In genomic region chr2:204452464-204453023, GRCh38 we compare ENCODE assay signal across 8 cellular contexts.
DNase-seq lines count a peak whose midpoint lies in the region; ATAC-seq and TF ChIP-seq lines count a peak whose summit lies in the region.

No MANE protein-coding gene starts in this region.

- DNase-seq in EL: peak; percentile 99
- peak; percentile 20 for DNase-seq in NCI-H774 (lab: John Stamatoyannopoulos, UW)
- DNase-seq in fibroblast of lung (ENCODE audit: low read depth in 2 of 2): peak; percentile 96 to 99
- DNase-seq in osteoblast (ENCODE audit: insufficient read length, low spot score, missing footprints): peak; percentile 71
- no peak for DNase-seq in natural killer cell treated with Interleukin-12 subunit alpha and Interleukin-12 subunit beta and Interleukin-15 and Interleukin-18, amount 100 ng/mL, for 72 hours (ENCODE audit: low spot score)
- no peak for DNase-seq in CD14-positive monocyte (ENCODE audit: low spot score)
- DNase-seq in WERI-Rb-1: no peak

- H3K4me3 ChIP-seq in fibroblast of lung (replicated peaks in 1 of 4; ENCODE audit: control extremely low read depth in 1 of 4, insufficient read depth in 1 of 4, low read depth in 3 of 4, low read length in 4 of 4) (peak overlapping the region in 2 of 4 experiments; percentile 1 to 8), osteoblast (ENCODE audit: insufficient read depth, low read length) (peak overlapping the region; percentile 38), WERI-Rb-1 (ENCODE audit: low read depth, low read length) (no peak overlapping the region)

- no peaks in the 10 kb centered on the region for H3K79me2 ChIP-seq in fibroblast of lung (ENCODE audit: control insufficient read depth, insufficient read depth, low read length)
- no peaks in the 10 kb centered on the region for H3K79me2 ChIP-seq in osteoblast (ENCODE audit: insufficient read depth, low read length)

- H3K36me3 ChIP-seq in fibroblast of lung (ENCODE audit: control insufficient read depth, insufficient read depth, low read length): no peaks in the 10 kb centered on the region
- no peaks in the 10 kb centered on the region for H3K36me3 ChIP-seq in osteoblast (ENCODE audit: insufficient read depth, low read length)
- H3K36me3 ChIP-seq in WERI-Rb-1: no peaks in the 10 kb centered on the region

- H3K4me1 Mint-ChIP-seq in natural killer cell treated with Interleukin-12 subunit alpha and Interleukin-12 subunit beta and Interleukin-15 and Interleukin-18, amount 100 ng/mL, for 72 hours (ENCODE audit: low read depth in 2 of 2): no peaks in the 10 kb centered on the region
- no peaks in the 10 kb centered on the region for H3K4me1 Mint-ChIP-seq in CD14-positive monocyte

- no peak overlapping the region for H3K4me3 Mint-ChIP-seq in natural killer cell treated with Interleukin-12 subunit alpha and Interleukin-12 subunit beta and Interleukin-15 and Interleukin-18, amount 100 ng/mL, for 72 hours
- no peak overlapping the region for H3K4me3 Mint-ChIP-seq in CD14-positive monocyte

- no peak overlapping the region for H2AFZ ChIP-seq in fibroblast of lung (ENCODE audit: low read length)
- peak overlapping the region; percentile 66 for H2AFZ ChIP-seq in osteoblast (ENCODE audit: low read length)

- H3K9ac ChIP-seq in fibroblast of lung (ENCODE audit: insufficient read depth, low read length): peak overlapping the region; percentile 40

- H3K27ac ChIP-seq in fibroblast of lung (ENCODE audit: insufficient read depth, low read length) (peak overlapping the region; percentile 81), osteoblast (ENCODE audit: low read depth, low read length) (peak overlapping the region; percentile 92), WERI-Rb-1 (no peak overlapping the region)

- H3K27me3 ChIP-seq in fibroblast of lung (ENCODE audit: control insufficient read depth, insufficient read depth, low read length) (no peaks in the 10 kb centered on the region), osteoblast (ENCODE audit: insufficient read depth, low read length) (peaks cover 2% of the 10 kb centered on the region), WERI-Rb-1 (ENCODE audit: insufficient read depth, low read depth, severe bottlenecking) (no peaks in the 10 kb centered on the region)

- H3K4me1 ChIP-seq in fibroblast of lung (ENCODE audit: control insufficient read depth, extremely low read depth, insufficient read depth, low read length) (peaks cover 11% of the 10 kb centered on the region), osteoblast (ENCODE audit: insufficient read depth, low read length) (peaks cover 7% of the 10 kb centered on the region)

- H3K4me2 ChIP-seq in fibroblast of lung (ENCODE audit: extremely low read depth, insufficient read depth, low read length) (peak overlapping the region; percentile 49), osteoblast (ENCODE audit: insufficient read depth, low read length) (peak overlapping the region; percentile 82)

- TF ChIP-seq CTCF in fibroblast of lung (conservative IDR thresholded peaks at IDR 0.05 in 1 of 2, IDR thresholded peaks at IDR 0.05 in 1 of 2; ENCODE audit: low read depth in 1 of 2, low read length in 2 of 2): peak in 1 of 2 donors; percentile 7
- TF ChIP-seq CTCF in osteoblast (IDR thresholded peaks at IDR 0.05; ENCODE audit: extremely low read depth, low read depth, low read length): no peak
- no peak for TF ChIP-seq CTCF in CD14-positive monocyte (IDR thresholded peaks at IDR 0.05)
- no peak for TF ChIP-seq CTCF in WERI-Rb-1 (IDR thresholded peaks at IDR 0.05; ENCODE audit: low read depth, low read length)

- intact Hi-C loops in CD14-positive monocyte (cut with micrococcal nuclease): no loop called here

- no peaks in the 10 kb centered on the region for H3K9me3 Mint-ChIP-seq in natural killer cell treated with Interleukin-12 subunit alpha and Interleukin-12 subunit beta and Interleukin-15 and Interleukin-18, amount 100 ng/mL, for 72 hours
- H3K9me3 Mint-ChIP-seq in CD14-positive monocyte: peaks cover 0 to 5% (median 3%) of the 10 kb centered on the region in 7 donors

- H3K36me3 Mint-ChIP-seq in natural killer cell treated with Interleukin-12 subunit alpha and Interleukin-12 subunit beta and Interleukin-15 and Interleukin-18, amount 100 ng/mL, for 72 hours: no peaks in the 10 kb centered on the region
- H3K36me3 Mint-ChIP-seq in CD14-positive monocyte: no peaks in the 10 kb centered on the region

- ATAC-seq in natural killer cell treated with Interleukin-12 subunit alpha and Interleukin-12 subunit beta and Interleukin-15 and Interleukin-18, amount 100 ng/mL, for 72 hours: no peak
- ATAC-seq in GM21717 (IDR thresholded peaks at IDR 0.05; ENCODE audit: unreplicated experiment): no peak

- H4K20me1 ChIP-seq in fibroblast of lung (ENCODE audit: control insufficient read depth, extremely low read depth, insufficient read depth, low read length) (no peaks in the 10 kb centered on the region), osteoblast (ENCODE audit: insufficient read depth, low read length) (no peaks in the 10 kb centered on the region)

- H3K27me3 Mint-ChIP-seq in natural killer cell treated with Interleukin-12 subunit alpha and Interleukin-12 subunit beta and Interleukin-15 and Interleukin-18, amount 100 ng/mL, for 72 hours: no peaks in the 10 kb centered on the region
- H3K27me3 Mint-ChIP-seq in CD14-positive monocyte (ENCODE audit: low read depth in 3 of 3): no peaks in the 10 kb centered on the region

- no peaks in the 10 kb centered on the region for H3K9me3 ChIP-seq in fibroblast of lung (ENCODE audit: control insufficient read depth, insufficient read depth, low read depth, low read length)
- H3K9me3 ChIP-seq in osteoblast (ENCODE audit: low read depth, low read length): no peaks in the 10 kb centered on the region
- no peaks in the 10 kb centered on the region for H3K9me3 ChIP-seq in WERI-Rb-1 (ENCODE audit: severe bottlenecking)

- no peak overlapping the region for H3K27ac Mint-ChIP-seq in natural killer cell treated with Interleukin-12 subunit alpha and Interleukin-12 subunit beta and Interleukin-15 and Interleukin-18, amount 100 ng/mL, for 72 hours
- H3K27ac Mint-ChIP-seq in CD14-positive monocyte: no peak overlapping the region

Comparison
In these comparisons a context has a peak if more than half of its experiments do, and no peak if none do; other contexts are left out.
1. DNase-seq: peak in EL (single experiment), NCI-H774 (single experiment), fibroblast of lung (2 of 2) and osteoblast (single experiment); none in natural killer cell treated with Interleukin-12 subunit alpha and Interleukin-12 subunit beta and Interleukin-15 and Interleukin-18, amount 100 ng/mL, for 72 hours (single experiment), CD14-positive monocyte (single experiment) and WERI-Rb-1 (single experiment).